Comparison of ENCODE assay signal across 8 cellular contexts in genomic region chr19:15125232-15126067, GRCh38. TPM values are rescaled to one million over a fixed set of nuclear protein-coding genes. Genes with fewer than 3 reads are reported as not detected.
DNase-seq lines count a peak whose midpoint lies in the region; ATAC-seq, FAIRE-seq and TF ChIP-seq lines count a peak whose summit lies in the region.

No MANE protein-coding gene starts in this region.

- H3K4me1 Mint-ChIP-seq in naive thymus-derived CD8-positive, alpha-beta T cell = peaks cover 31 to 57% (median 50%) of the 10 kb centered on the region in 4 donors
- H3K4me1 Mint-ChIP-seq in stimulated activated naive B cell treated with anti-CD40 and anti-IgM and Interleukin-4, amounts not matched to agents 10 μg/mL and 1 μg/mL and 100 μg/mL, for 72 hours = peaks cover 9 to 10% of the 10 kb centered on the region in 2 donors

- peak overlapping the region; percentile 92 to 99 (median 96) for H3K4me3 Mint-ChIP-seq in naive thymus-derived CD8-positive, alpha-beta T cell
- peak overlapping the region; percentile 89 to 90 for H3K4me3 Mint-ChIP-seq in stimulated activated naive B cell treated with anti-CD40 and anti-IgM and Interleukin-4, amounts not matched to agents 10 μg/mL and 1 μg/mL and 100 μg/mL, for 72 hours

- FAIRE-seq in H54 (lab: Jason Lieb, UNC) = peak; percentile 73

- no peak for TF ChIP-seq CTCF in RWPE1 (conservative IDR thresholded peaks at IDR 0.05; ENCODE audit: low read depth)

- peak; percentile 88 for ATAC-seq in naive thymus-derived CD8-positive, alpha-beta T cell
- peak; percentile 91 to 93 for ATAC-seq in stimulated activated naive B cell treated with anti-CD40 and anti-IgM and Interleukin-4, amounts not matched to agents 10 μg/mL and 1 μg/mL and 100 μg/mL, for 72 hours (replicated peaks)

- peaks cover 0 to 4% (median 0%) of the 10 kb centered on the region in 5 donors for H3K27me3 Mint-ChIP-seq in naive thymus-derived CD8-positive, alpha-beta T cell
- H3K27me3 Mint-ChIP-seq in stimulated activated naive B cell treated with anti-CD40 and anti-IgM and Interleukin-4, amounts not matched to agents 10 μg/mL and 1 μg/mL and 100 μg/mL, for 72 hours = peaks cover 0 to 13% of the 10 kb centered on the region in 2 donors

- peak; percentile 57 for TF ChIP-seq POLR2A in H54 (IDR thresholded peaks at IDR 0.05; ENCODE audit: low read depth, low read length)

- POLR2A ChIA-PET in RWPE1 (lab: Yijun Ruan, JAX; ENCODE audit: low non-redundant PET) = no interaction called here
- POLR2A ChIA-PET in naive thymus-derived CD8-positive, alpha-beta T cell (lab: Charles Lee) = interaction anchor here (0.6 to 3.0 kb wide), 4 partner anchors 17 to 1284 kb away, joined by 3 to 12 read pairs (median 8); partner anchors contain the start of genes AKAP8 and BRD4

- H3K27ac ChIP-seq in RWPE1 = peak overlapping the region; percentile 87

- no peaks in the 10 kb centered on the region for H3K9me3 Mint-ChIP-seq in naive thymus-derived CD8-positive, alpha-beta T cell
- H3K9me3 Mint-ChIP-seq in stimulated activated naive B cell treated with anti-CD40 and anti-IgM and Interleukin-4, amounts not matched to agents 10 μg/mL and 1 μg/mL and 100 μg/mL, for 72 hours = no peaks in the 10 kb centered on the region

- CTCF ChIA-PET in RWPE1 (lab: Yijun Ruan, JAX) = interaction anchor here (0.6 to 1.4 kb wide), 2 partner anchors 29 to 36 kb away, joined by 4 to 5 read pairs; no protein-coding TSS in a partner anchor

- H3K27ac Mint-ChIP-seq in naive thymus-derived CD8-positive, alpha-beta T cell = peak overlapping the region; percentile 92 to 99 (median 98)
- peak overlapping the region; percentile 95 for H3K27ac Mint-ChIP-seq in stimulated activated naive B cell treated with anti-CD40 and anti-IgM and Interleukin-4, amounts not matched to agents 10 μg/mL and 1 μg/mL and 100 μg/mL, for 72 hours

- peaks cover 0 to 19% (median 6%) of the 10 kb centered on the region in 3 donors for H3K36me3 Mint-ChIP-seq in naive thymus-derived CD8-positive, alpha-beta T cell
- H3K36me3 Mint-ChIP-seq in stimulated activated naive B cell treated with anti-CD40 and anti-IgM and Interleukin-4, amounts not matched to agents 10 μg/mL and 1 μg/mL and 100 μg/mL, for 72 hours = peaks cover 19 to 24% of the 10 kb centered on the region in 2 donors

- DNase-seq in ELR (ENCODE audit: low read depth) (peak; percentile 99), H54 (ENCODE audit: insufficient read length, low spot score) (peak; percentile 94), LoVo (ENCODE audit: low spot score) (peak; percentile 97), RWPE1 (ENCODE audit: low spot score) (peak; percentile 100), fibroblast of peridontal ligament (ENCODE audit: extremely low read depth) (peak; percentile 96)
- DNase-seq in activated T-helper 9 cell treated with anti-CD3 and anti-CD28 coated beads, Interleukin-2, amount 50 U/mL, for 16 hours (ENCODE audit: low read depth) = peak; percentile 96
- DNase-seq in naive thymus-derived CD8-positive, alpha-beta T cell = peak; percentile 95 to 99 (median 97)
- DNase-seq in stimulated activated naive B cell treated with anti-CD40 and anti-IgM and Interleukin-4, amounts not matched to agents 10 μg/mL and 1 μg/mL and 100 μg/mL, for 72 hours = peak; percentile 99

RNA-seq across cellular contexts. Expression of gene SYDE1, which starts 18.2 kb away (rescaled TPM):
- under 1 TPM; 0.22 to 0.60 TPM for total RNA-seq in naive thymus-derived CD8-positive, alpha-beta T cell
- under 1 TPM; 0.16 to 0.73 (median 0.26) TPM for polyA plus RNA-seq in naive thymus-derived CD8-positive, alpha-beta T cell

RNA-seq across cellular contexts. Expression of gene OR1I1, which starts 43.4 kb away (rescaled TPM):
- not detected for total RNA-seq in naive thymus-derived CD8-positive, alpha-beta T cell
- not detected for polyA plus RNA-seq in naive thymus-derived CD8-positive, alpha-beta T cell

Comparison
In these comparisons a context has a peak if more than half of its experiments do, and no peak if none do; other contexts are left out.
1. Peak in every context shown above with its lines: DNase-seq, ATAC-seq and H3K27ac ChIP-seq.